In the genomic region with DNA sequence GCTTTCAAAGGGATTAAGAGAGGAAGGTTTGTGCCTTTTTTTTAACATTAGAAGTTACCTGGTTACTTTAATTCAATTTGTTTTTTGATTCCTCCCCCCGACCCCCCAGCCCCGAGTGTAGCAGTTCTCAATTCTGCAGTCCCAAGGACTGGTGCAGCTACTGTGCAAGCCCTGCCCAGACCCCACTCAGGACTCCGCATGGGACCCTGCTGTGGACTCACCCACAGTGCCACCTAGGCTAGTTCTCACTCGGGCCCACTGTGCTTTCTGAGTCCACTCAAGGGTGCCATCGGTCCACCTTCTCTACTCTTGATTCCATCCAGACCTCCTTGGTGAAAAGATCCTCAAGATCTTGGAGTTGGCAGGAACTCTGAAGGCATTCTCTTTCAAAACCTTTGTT, we compare ENCODE assay signal across 16 cellular contexts.
DNase-seq lines count a peak whose midpoint lies in the region; ATAC-seq and TF ChIP-seq lines count a peak whose summit lies in the region.
"Had no signal": no experiment of that assay in that cellular context is flagged by ENCODE, and none has a peak within 500 bp of the region (broad histone marks: within the 10 kb centered on the region; RNA-seq: fewer than 3 reads in every experiment).

No MANE protein-coding gene starts in this region.

- peaks cover 16% of the 10 kb centered on the region for H3K4me1 ChIP-seq in foreskin keratinocyte

- H3K27ac Mint-ChIP-seq in activated naive CD4-positive, alpha-beta T cell treated with anti-CD3 and anti-CD28 coated beads, Interleukin-2, amount 50 U/mL, for 24 hours = peak overlapping the region; percentile 26
- H3K27ac Mint-ChIP-seq in T-helper 17 cell = peak overlapping the region; percentile 88
- H3K27ac Mint-ChIP-seq in type B pancreatic cell = peak overlapping the region; percentile 66

- ATAC-seq in T-helper 17 cell (no peak), foreskin keratinocyte (no peak), GM18520 (IDR thresholded peaks at IDR 0.05; ENCODE audit: unreplicated experiment) (no peak)
- ATAC-seq: Panc1 had no signal

- no peaks in the 10 kb centered on the region for H3K9me3 Mint-ChIP-seq in activated naive CD4-positive, alpha-beta T cell treated with anti-CD3 and anti-CD28 coated beads, Interleukin-2, amount 50 U/mL, for 24 hours
- H3K9me3 Mint-ChIP-seq in type B pancreatic cell = no peaks in the 10 kb centered on the region
- H3K9me3 Mint-ChIP-seq: CD14-positive monocyte, H9 had no signal

- no peaks in the 10 kb centered on the region for H3K27me3 ChIP-seq in foreskin keratinocyte

- H3K27me3 Mint-ChIP-seq in activated naive CD4-positive, alpha-beta T cell treated with anti-CD3 and anti-CD28 coated beads, Interleukin-2, amount 50 U/mL, for 24 hours = no peaks in the 10 kb centered on the region
- H3K27me3 Mint-ChIP-seq in T-helper 17 cell (no peaks in the 10 kb centered on the region), type B pancreatic cell (no peaks in the 10 kb centered on the region)

- H3K4me1 Mint-ChIP-seq in activated naive CD4-positive, alpha-beta T cell treated with anti-CD3 and anti-CD28 coated beads, Interleukin-2, amount 50 U/mL, for 24 hours = peaks cover 46% of the 10 kb centered on the region
- H3K4me1 Mint-ChIP-seq in T-helper 17 cell (peaks cover 41% of the 10 kb centered on the region), type B pancreatic cell (ENCODE audit: unreplicated experiment) (no peaks in the 10 kb centered on the region)
- H3K4me1 Mint-ChIP-seq: CD14-positive monocyte had no signal

- H3K9me3 ChIP-seq in T-helper 17 cell (ENCODE audit: control insufficient read depth, low read length, poor library complexity, severe bottlenecking) = no peaks in the 10 kb centered on the region

- no peak for TF ChIP-seq CTCF in foreskin keratinocyte (conservative IDR thresholded peaks at IDR 0.05)
- TF ChIP-seq CTCF in type B pancreatic cell (conservative IDR thresholded peaks at IDR 0.05) = no peak

- peaks cover 16% of the 10 kb centered on the region for H3K36me3 Mint-ChIP-seq in activated naive CD4-positive, alpha-beta T cell treated with anti-CD3 and anti-CD28 coated beads, Interleukin-2, amount 50 U/mL, for 24 hours
- H3K36me3 Mint-ChIP-seq in T-helper 17 cell (ENCODE audit: low read depth) (peaks cover 10% of the 10 kb centered on the region), type B pancreatic cell (peaks cover 9% of the 10 kb centered on the region)

- no peak for DNase-seq in activated naive CD4-positive, alpha-beta T cell (lab: John Stamatoyannopoulos, UW)
- DNase-seq in T-helper 17 cell = no peak
- no peak for DNase-seq in foreskin keratinocyte
- DNase-seq in type B pancreatic cell (ENCODE audit: extremely low spot score, unreplicated experiment) = no peak
- no peak for DNase-seq in NCI-H1105 (lab: John Stamatoyannopoulos, UW)
- DNase-seq: Calu3, DMS53, H9, NCI-H1436 treated with DMSO at 0.1 percent for 48 hours, NCI-H2081, NCI-H524 had no signal

- H3K27ac ChIP-seq in foreskin keratinocyte = peak overlapping the region; percentile 90
- H3K27ac ChIP-seq: KMS-11 had no signal

- H3K4me3 Mint-ChIP-seq in activated naive CD4-positive, alpha-beta T cell treated with anti-CD3 and anti-CD28 coated beads, Interleukin-2, amount 50 U/mL, for 24 hours = no peak overlapping the region
- H3K4me3 Mint-ChIP-seq in T-helper 17 cell (no peak overlapping the region), type B pancreatic cell (no peak overlapping the region)
- H3K4me3 Mint-ChIP-seq: CD14-positive monocyte, H9 had no signal

Comparison
In these comparisons a context has a peak if more than half of its experiments do, and no peak if none do; other contexts are left out.
1. H3K27ac Mint-ChIP-seq: peak in every context shown above with its lines; median percentile 88 in T-helper 17 cell; 66 in type B pancreatic cell; 26 in activated naive CD4-positive, alpha-beta T cell treated with anti-CD3 and anti-CD28 coated beads, Interleukin-2, amount 50 U/mL, for 24 hours.